ENCODE assay signal across 28 cellular contexts in the genomic region with DNA sequence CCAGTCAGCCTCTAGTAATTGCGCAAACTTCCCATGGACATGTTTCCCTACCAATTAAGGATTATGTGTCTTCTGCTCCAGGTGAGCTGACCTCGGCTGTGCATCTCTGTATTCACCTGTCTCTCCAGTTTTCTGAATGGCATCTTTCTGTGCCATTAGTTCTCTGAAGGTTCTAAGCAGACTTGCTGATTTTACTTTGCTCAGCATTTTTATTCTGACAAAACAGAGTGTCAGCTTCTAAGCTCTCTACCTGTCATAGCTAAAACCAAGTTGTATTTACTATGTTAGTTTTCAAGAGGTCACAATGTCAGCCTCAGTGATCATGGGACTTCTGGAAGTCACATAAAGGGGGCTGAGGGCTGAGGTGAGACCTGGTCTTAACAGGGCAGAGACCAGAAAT.
"Had no signal": no experiment of that assay in that cellular context is flagged by ENCODE, and none has a peak within 500 bp of the region (broad histone marks: within the 10 kb centered on the region; RNA-seq: fewer than 3 reads in every experiment).

No MANE protein-coding gene starts in this region.

- H3K4me3 ChIP-seq: colonic mucosa, coronary artery, dorsolateral prefrontal cortex, esophagus muscularis mucosa, esophagus squamous epithelium, gastrocnemius medialis, gastroesophageal sphincter, heart left ventricle, heart right ventricle had no signal

- DNase-seq: colonic mucosa; cortex of kidney; dermis blood vessel endothelial cell; dorsolateral prefrontal cortex; effector CD4-positive, alpha-beta T cell; effector CD8-positive, alpha-beta T cell; effector memory CD4-positive, alpha-beta T cell; effector memory CD8-positive, alpha-beta T cell; endodermal cell; erythroblast; esophagus squamous epithelium; foreskin fibroblast; foreskin keratinocyte; foreskin melanocyte; gastrocnemius medialis; glutamatergic neuron; head of caudate nucleus; heart left ventricle; heart right ventricle had no signal

- ATAC-seq: effector memory CD8-positive, alpha-beta T cell; esophagus mucosa; foreskin keratinocyte; gastrocnemius medialis; gastroesophageal sphincter; heart left ventricle; heart right ventricle had no signal

- H3K4me1 ChIP-seq: colonic mucosa, esophagus muscularis mucosa, esophagus squamous epithelium, gastrocnemius medialis, gastroesophageal sphincter, heart left ventricle, heart right ventricle had no signal

- H3K9me3 ChIP-seq: colonic mucosa, esophagus squamous epithelium, gastrocnemius medialis had no signal

- FAIRE-seq: colon, endometrium, endothelial cell of umbilical vein, frontal cortex had no signal

- H3K27ac ChIP-seq: colonic mucosa, coronary artery, dorsolateral prefrontal cortex, epithelial cell of prostate, esophagus muscularis mucosa, esophagus squamous epithelium, foreskin keratinocyte, gastrocnemius medialis, gastroesophageal sphincter, heart left ventricle, heart right ventricle had no signal

- H3K27me3 ChIP-seq: colonic mucosa, dorsolateral prefrontal cortex, esophagus muscularis mucosa, esophagus squamous epithelium, foreskin keratinocyte, gastrocnemius medialis, gastroesophageal sphincter, heart left ventricle, heart right ventricle had no signal

- H3K36me3 ChIP-seq: colonic mucosa, esophagus muscularis mucosa, esophagus squamous epithelium, gastrocnemius medialis, gastroesophageal sphincter, heart left ventricle, heart right ventricle had no signal
